ENCODE assay signal across 17 cellular contexts in the genomic region with DNA sequence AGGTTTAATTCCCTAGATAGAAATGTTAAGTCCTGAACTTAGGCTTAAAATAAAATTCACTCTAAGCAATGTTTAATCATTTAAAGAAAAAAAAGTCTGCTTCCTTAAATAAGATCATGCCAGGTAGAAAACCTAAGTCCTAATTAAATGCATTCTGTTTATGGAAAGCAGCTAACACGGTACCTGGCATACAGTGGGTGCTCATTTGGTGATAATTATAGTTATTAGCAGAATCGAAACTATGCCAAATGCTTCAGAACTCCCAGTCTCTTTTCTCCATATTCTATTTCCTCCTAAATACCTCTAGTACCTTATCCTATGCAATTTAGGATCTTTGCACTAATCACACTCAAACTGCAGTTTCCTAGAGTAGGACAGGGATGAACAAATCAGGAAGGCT.
DNase-seq lines count a peak whose midpoint lies in the region; TF ChIP-seq lines count a peak whose summit lies in the region.
"Had no signal": no experiment of that assay in that cellular context is flagged by ENCODE, and none has a peak within 500 bp of the region (broad histone marks: within the 10 kb centered on the region; RNA-seq: fewer than 3 reads in every experiment).

No MANE protein-coding gene starts in this region.

- H4K20me1 ChIP-seq in smooth muscle cell (ENCODE audit: low read depth) = no peaks in the 10 kb centered on the region
- H4K20me1 ChIP-seq: BLaER1 treated with 17β-estradiol and CSF1 and Interleukin-3, amounts not matched to agents 10 nM and 100 nM had no signal

- H3K27ac ChIP-seq in SK-N-MC (peak overlapping the region; percentile 88; the same call in 1 of the 2 replicates), smooth muscle cell (ENCODE audit: low read depth) (no peak overlapping the region)
- H3K27ac ChIP-seq: BLaER1 treated with 17β-estradiol and CSF1 and Interleukin-3, amounts not matched to agents 10 nM and 100 nM had no signal

- no peaks in the 10 kb centered on the region for H3K79me2 ChIP-seq in smooth muscle cell (ENCODE audit: low read depth)

- H3F3A ChIP-seq in smooth muscle cell (ENCODE audit: low read depth) = no peaks in the 10 kb centered on the region

- no peaks in the 10 kb centered on the region for H3K9me3 ChIP-seq in SK-N-MC (ENCODE audit: low read depth, low read length)
- H3K9me3 ChIP-seq in smooth muscle cell (replicated peaks; ENCODE audit: low read depth) = no peaks in the 10 kb centered on the region
- H3K9me3 ChIP-seq: BLaER1 treated with 17β-estradiol and CSF1 and Interleukin-3, amounts not matched to agents 10 nM and 100 nM had no signal

- 89% methylated on average over 2 of the region's 2 CpGs for WGBS in smooth muscle cell (ENCODE audit: low lambda C conversion rate)

- H3K4me3 ChIP-seq in SK-N-MC (no peak overlapping the region; the same call in 1 of the 2 replicates), smooth muscle cell (no peak overlapping the region)
- H3K4me3 ChIP-seq: BLaER1 treated with 17β-estradiol and CSF1 and Interleukin-3, amounts not matched to agents 10 nM and 100 nM; GM12878; GM23338 had no signal

- peak in 2 of 3 experiments; percentile 20 to 65 for DNase-seq in NCI-H1417 (lab: John Stamatoyannopoulos, UW)
- DNase-seq in NCI-H1417 treated with DMSO at 0.1 percent for 48 hours (lab: John Stamatoyannopoulos, UW) = no peak
- peak; percentile 11 for DNase-seq in COR-L47 (lab: John Stamatoyannopoulos, UW)
- no peak for DNase-seq in SK-N-MC (ENCODE audit: low read depth, low spot score)
- no peak for DNase-seq in smooth muscle cell (lab: John Stamatoyannopoulos, UW; ENCODE audit: unreplicated experiment)
- no peak for DNase-seq in HuH-7.5 (ENCODE audit: low spot score)
- DNase-seq in activated CD4-positive, alpha-beta T cell treated with anti-CD3 and anti-CD28 coated beads for 4 hours = no peak
- DNase-seq: 8988T; ACHN; Calu3; CD4-positive, CD25-positive, alpha-beta regulatory T cell; DMS 273 treated with DMSO at 0.1 percent for 48 hours; H7; IMR-90 had no signal

- H3K27me3 ChIP-seq in smooth muscle cell (ENCODE audit: low read depth) = no peaks in the 10 kb centered on the region
- H3K27me3 ChIP-seq: BLaER1 treated with 17β-estradiol and CSF1 and Interleukin-3, amounts not matched to agents 10 nM and 100 nM had no signal

- TF ChIP-seq CTCF in smooth muscle cell (IDR thresholded peaks at IDR 0.05; ENCODE audit: borderline replicate concordance, insufficient read depth, poor library complexity, severe bottlenecking) = no peak

- H2AFZ ChIP-seq in smooth muscle cell (ENCODE audit: low read depth) = peak overlapping the region; percentile 36
- H2AFZ ChIP-seq: GM23338 had no signal

- no peaks in the 10 kb centered on the region for H3K36me3 ChIP-seq in SK-N-MC (ENCODE audit: insufficient read depth, low read length)
- no peaks in the 10 kb centered on the region for H3K36me3 ChIP-seq in smooth muscle cell (ENCODE audit: low read depth)
- H3K36me3 ChIP-seq: BLaER1 treated with 17β-estradiol and CSF1 and Interleukin-3, amounts not matched to agents 10 nM and 100 nM had no signal

- H3K9ac ChIP-seq in SK-N-MC (ENCODE audit: insufficient read length) (peak overlapping the region; percentile 61), smooth muscle cell (ENCODE audit: low read depth) (no peak overlapping the region)
- H3K9ac ChIP-seq: BLaER1 treated with 17β-estradiol and CSF1 and Interleukin-3, amounts not matched to agents 10 nM and 100 nM had no signal

- no peak overlapping the region for H3K4me2 ChIP-seq in smooth muscle cell
- H3K4me2 ChIP-seq: GM23338 had no signal

- H3K4me1 ChIP-seq in smooth muscle cell (ENCODE audit: low read depth) = peaks cover 41% of the 10 kb centered on the region

Comparison
In these comparisons a context has a peak if more than half of its experiments do, and no peak if none do; other contexts are left out.
1. DNase-seq: peak in NCI-H1417 (2 of 3) and COR-L47 (single experiment); none in NCI-H1417 treated with DMSO at 0.1 percent for 48 hours (single experiment), SK-N-MC (single experiment), smooth muscle cell (single experiment), HuH-7.5 (single experiment) and activated CD4-positive, alpha-beta T cell treated with anti-CD3 and anti-CD28 coated beads for 4 hours (0 of 2).